In genomic region chr5:128081111-128081865, GRCh38 we compare ENCODE assay signal across 8 cellular contexts. TPM values are rescaled to one million over a fixed set of nuclear protein-coding genes. Genes with fewer than 3 reads are reported as not detected.
DNase-seq lines count a peak whose midpoint lies in the region; ATAC-seq and TF ChIP-seq lines count a peak whose summit lies in the region.

No MANE protein-coding gene starts in this region.

- peaks cover 34% of the 10 kb centered on the region for H3K4me1 Mint-ChIP-seq in dendritic cell treated with granulocyte-macrophage colony-stimulating factor and Interleukin-4, amounts not matched to agents 40 ng/mL and 50 ng/mL, for 4 days (ENCODE audit: low read depth)

- H3K27ac ChIP-seq in psoas muscle, result peak overlapping the region; percentile 96

- H3K27ac Mint-ChIP-seq in dendritic cell treated with granulocyte-macrophage colony-stimulating factor and Interleukin-4, amounts not matched to agents 40 ng/mL and 50 ng/mL, for 4 days, result peak overlapping the region; percentile 85

- peaks cover 7% of the 10 kb centered on the region for H3K36me3 Mint-ChIP-seq in dendritic cell treated with granulocyte-macrophage colony-stimulating factor and Interleukin-4, amounts not matched to agents 40 ng/mL and 50 ng/mL, for 4 days (ENCODE audit: low read depth)

- H3K27me3 Mint-ChIP-seq in dendritic cell treated with granulocyte-macrophage colony-stimulating factor and Interleukin-4, amounts not matched to agents 40 ng/mL and 50 ng/mL, for 4 days, result peaks cover 13% of the 10 kb centered on the region

- peaks cover 0 to 6% of the 10 kb centered on the region in 2 donors for H3K36me3 ChIP-seq in psoas muscle (ENCODE audit: insufficient read depth in 1 of 2, low read depth in 1 of 2)

- peaks cover 24% of the 10 kb centered on the region for H3K4me1 ChIP-seq in psoas muscle

- peak overlapping the region; percentile 87 for H3K4me3 Mint-ChIP-seq in dendritic cell treated with granulocyte-macrophage colony-stimulating factor and Interleukin-4, amounts not matched to agents 40 ng/mL and 50 ng/mL, for 4 days

- TF ChIP-seq CTCF in psoas muscle (IDR thresholded peaks at IDR 0.05), result peak; percentile 10

- 50 to 70% (median 52%) methylated on average over 5 of the region's 5 CpGs for WGBS in psoas muscle, 3 donors

- intact Hi-C loops in dendritic cell treated with granulocyte-macrophage colony-stimulating factor and Interleukin-4, amounts not matched to agents 40 ng/mL and 50 ng/mL, for 4 days (cut with micrococcal nuclease), result loop anchor here (5.0 to 10.0 kb wide), 4 partner anchors 246 to 1014 kb away; partner anchors contain the start of genes FBN2, ISOC1 and PRRC1
- intact Hi-C loops in psoas muscle (cut with DNase I), result loop anchor here (5.0 to 10.0 kb wide), 4 partner anchors 116 to 524 kb away; no protein-coding TSS in a partner anchor

- H3K9me3 Mint-ChIP-seq in dendritic cell treated with granulocyte-macrophage colony-stimulating factor and Interleukin-4, amounts not matched to agents 40 ng/mL and 50 ng/mL, for 4 days, result no peaks in the 10 kb centered on the region

- ATAC-seq in psoas muscle (no peak), HG03378 (IDR thresholded peaks at IDR 0.05; ENCODE audit: unreplicated experiment) (no peak), GM21737 (IDR thresholded peaks at IDR 0.05; ENCODE audit: unreplicated experiment) (no peak)

- peak; percentile 17 for DNase-seq in EL
- DNase-seq in NCI-H2227 treated with DMSO at 0.1 percent for 48 hours (lab: John Stamatoyannopoulos, UW), result peak; percentile 21
- DNase-seq in psoas muscle, result no peak
- DNase-seq in nucleus accumbens (lab: John Stamatoyannopoulos, UW), result no peak
- no peak for DNase-seq in NCI-H2171 (lab: John Stamatoyannopoulos, UW)

- H3K4me3 ChIP-seq in psoas muscle, result peak overlapping the region; percentile 89

- H3K9me3 ChIP-seq in psoas muscle, result no peaks in the 10 kb centered on the region

- H3K27me3 ChIP-seq in psoas muscle (ENCODE audit: insufficient read depth in 3 of 3, low read length in 2 of 3), result no peaks in the 10 kb centered on the region

RNA-seq across cellular contexts. Expression of gene SLC12A2, which starts 2.3 kb away (rescaled TPM):
- total RNA-seq in psoas muscle, result 10 to 100 TPM; 11.7 to 25.8 (median 16.3) TPM
- 1 to 10 TPM; 1.7 to 8.0 (median 3.3) TPM for polyA plus RNA-seq in psoas muscle

Comparison
In these comparisons a context has a peak if more than half of its experiments do, and no peak if none do; other contexts are left out.
1. DNase-seq: peak in EL (single experiment) and NCI-H2227 treated with DMSO at 0.1 percent for 48 hours (single experiment); none in psoas muscle (0 of 2), nucleus accumbens (0 of 56) and NCI-H2171 (single experiment).